ENCODE assay signal across 1 cellular context in genomic region chr1:183908095-183908494, GRCh38.
TF ChIP-seq lines count a peak whose summit lies in the region.

No MANE protein-coding gene starts in this region.

TF ChIP-seq in GM12878, 131 proteins besides CTCF, POLR2A, EP300 and RAD21 (continued from another document):
- TF ChIP-seq HSF1 (IDR thresholded peaks at IDR 0.05; ENCODE audit: low read depth, low read length) = no peak
- TF ChIP-seq SUPT20H (IDR thresholded peaks at IDR 0.05; ENCODE audit: borderline replicate concordance, control insufficient read depth, low read depth, low read length) = no peak
- TF ChIP-seq JUNB (IDR thresholded peaks at IDR 0.05) = no peak
- no peak for TF ChIP-seq BCLAF1 (IDR thresholded peaks at IDR 0.05)
- TF ChIP-seq SRF (IDR thresholded peaks at IDR 0.05; ENCODE audit: low read depth in 2 of 2, low read length in 2 of 2) = no peak
- no peak for TF ChIP-seq NFIC (IDR thresholded peaks at IDR 0.05; ENCODE audit: low read depth, low read length)
- no peak for TF ChIP-seq CEBPZ (IDR thresholded peaks at IDR 0.05; ENCODE audit: low read depth, low read length)
- no peak for TF ChIP-seq FOS (IDR thresholded peaks at IDR 0.05; ENCODE audit: borderline replicate concordance, extremely low read depth, insufficient read length)
